34 cellular contexts compared by ENCODE assay signal in the genomic region with DNA sequence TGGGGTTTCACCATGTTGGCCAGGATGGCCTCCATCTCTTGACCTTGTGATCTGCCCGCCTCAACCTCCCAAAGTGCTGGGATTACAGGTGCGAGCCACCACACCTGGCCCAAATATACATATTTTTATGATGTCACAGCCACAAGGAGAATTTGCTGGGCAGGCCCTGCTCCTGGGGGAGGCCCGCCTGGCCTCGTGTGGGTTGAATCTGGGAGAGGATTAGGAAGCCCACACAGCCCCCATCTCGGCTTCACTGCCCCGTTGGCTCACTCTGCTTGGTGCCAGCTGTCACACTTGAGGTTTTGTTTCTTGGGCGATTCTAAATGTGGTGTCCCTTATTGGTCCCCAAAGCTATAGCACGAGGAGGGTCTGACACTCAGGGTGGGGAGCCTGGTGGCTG.
"Had no signal": no experiment of that assay in that cellular context is flagged by ENCODE, and none has a peak within 500 bp of the region (broad histone marks: within the 10 kb centered on the region; RNA-seq: fewer than 3 reads in every experiment).

No MANE protein-coding gene starts in this region.

- H3K4me2 ChIP-seq: KMS-11 had no signal

- H3K9ac ChIP-seq: KMS-11 had no signal

- H3K4me3 ChIP-seq: MG63 had no signal

- H3K36me3 ChIP-seq: MG63 had no signal

- H3K27ac ChIP-seq: KMS-11 had no signal

- H3K27me3 ChIP-seq: MG63 had no signal

- H3K9me3 ChIP-seq: MG63 had no signal

- DNase-seq: Karpas-422, Kasumi-1, KG1, MG63, MM.1S, MV-4-11, NCI-H1048, NCI-H1092, NCI-H1092 treated with DMSO at 0.1 percent for 48 hours, NCI-H1105, NCI-H1105 treated with DMSO at 0.1 percent for 48 hours, NCI-H1417, NCI-H1417 treated with DMSO at 0.1 percent for 48 hours, NCI-H1436, NCI-H1436 treated with DMSO at 0.1 percent for 48 hours, NCI-H146, NCI-H1694, NCI-H1694 treated with DMSO at 0.1 percent for 48 hours, NCI-H187, NCI-H187 treated with DMSO at 0.1 percent for 48 hours, NCI-H1930, NCI-H2029, NCI-H2029 treated with DMSO at 0.1 percent for 48 hours, NCI-H2081, NCI-H2081 treated with DMSO at 0.1 percent for 48 hours, NCI-H2107, NCI-H2227 treated with DMSO at 0.1 percent for 48 hours, NCI-H226, NCI-H345, NCI-H446, NCI-H446 treated with DMSO at 0.1 percent for 48 hours, NCI-H510A, NCI-H510A treated with DMSO at 0.1 percent for 48 hours had no signal
